2 cellular contexts compared by ENCODE assay signal in genomic region chr17:45016823-45017222, GRCh38.
TF ChIP-seq lines count a peak whose summit lies in the region.

No MANE protein-coding gene starts in this region.

TF ChIP-seq in IMR-90, 13 proteins besides CTCF, POLR2A, EP300 and RAD21:
- TF ChIP-seq MAZ (IDR thresholded peaks at IDR 0.05; ENCODE audit: borderline replicate concordance, low read depth, low read length) (no peak), NFE2L2 (IDR thresholded peaks at IDR 0.05; ENCODE audit: low read depth, low read length) (no peak), SMC3 (IDR thresholded peaks at IDR 0.05; ENCODE audit: low read depth, low read length) (no peak), BHLHE40 (IDR thresholded peaks at IDR 0.05; ENCODE audit: low read depth, low read length) (no peak), CHD1 (IDR thresholded peaks at IDR 0.05; ENCODE audit: low read depth, low read length) (no peak), MXI1 (IDR thresholded peaks at IDR 0.05; ENCODE audit: borderline replicate concordance, low read depth, low read length) (no peak), RCOR1 (IDR thresholded peaks at IDR 0.05; ENCODE audit: insufficient replicate concordance, low read length) (no peak), FOS (IDR thresholded peaks at IDR 0.05; ENCODE audit: low read depth, low read length) (no peak), MAFK (IDR thresholded peaks at IDR 0.05; ENCODE audit: low read depth, low read length) (no peak)
- TF ChIP-seq, protein P1, sequence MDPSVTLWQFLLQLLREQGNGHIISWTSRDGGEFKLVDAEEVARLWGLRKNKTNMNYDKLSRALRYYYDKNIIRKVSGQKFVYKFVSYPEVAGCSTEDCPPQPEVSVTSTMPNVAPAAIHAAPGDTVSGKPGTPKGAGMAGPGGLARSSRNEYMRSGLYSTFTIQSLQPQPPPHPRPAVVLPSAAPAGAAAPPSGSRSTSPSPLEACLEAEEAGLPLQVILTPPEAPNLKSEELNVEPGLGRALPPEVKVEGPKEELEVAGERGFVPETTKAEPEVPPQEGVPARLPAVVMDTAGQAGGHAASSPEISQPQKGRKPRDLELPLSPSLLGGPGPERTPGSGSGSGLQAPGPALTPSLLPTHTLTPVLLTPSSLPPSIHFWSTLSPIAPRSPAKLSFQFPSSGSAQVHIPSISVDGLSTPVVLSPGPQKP (IDR thresholded peaks at IDR 0.05; ENCODE audit: borderline replicate concordance, low read depth, low read length): no peak
TF ChIP-seq in IMR-90: peak in this region for 0.

TF ChIP-seq in WTC11, 78 proteins besides CTCF, POLR2A, EP300 and RAD21:
- TF ChIP-seq CREM (CRISPR knock-in tag; IDR thresholded peaks at IDR 0.05): no peak
- TF ChIP-seq IRF2 (CRISPR knock-in tag; IDR thresholded peaks at IDR 0.05; ENCODE audit: borderline replicate concordance, low read depth): no peak
- 0 out of 2 replicates have a peak, but pooled peaks have one; percentile 31 for TF ChIP-seq ZNF121 (CRISPR knock-in tag; IDR thresholded peaks at IDR 0.05)
TF ChIP-seq in WTC11: peak in this region for 1.
